In genomic region chr10:422232-422631, GRCh38 we compare ENCODE assay signal across 21 cellular contexts.
"Had no signal": no experiment of that assay in that cellular context is flagged by ENCODE, and none has a peak within 500 bp of the region (broad histone marks: within the 10 kb centered on the region; RNA-seq: fewer than 3 reads in every experiment).

No MANE protein-coding gene starts in this region.

- H3K9ac ChIP-seq: parathyroid adenoma had no signal

- H3K4me3 Mint-ChIP-seq: effector memory CD8-positive, alpha-beta T cell; memory B cell; natural killer cell treated with Interleukin-12 subunit alpha and Interleukin-12 subunit beta and Interleukin-15 and Interleukin-18, amount 100 ng/mL, for 72 hours; stimulated activated naive B cell treated with anti-CD40 and anti-IgM and Interleukin-4, amounts not matched to agents 10 μg/mL and 1 μg/mL and 100 μg/mL, for 72 hours; stimulated activated naive CD8-positive, alpha-beta T cell treated with anti-CD3 and anti-CD28 coated beads, Interleukin-15, Interleukin-2, amounts not matched to agents 100 ng/mL and 50 ng/mL, for 24 hours had no signal

- H3K9me3 ChIP-seq: gastrocnemius medialis, neutrophil, right lobe of liver, thoracic aorta, tibial nerve, upper lobe of left lung had no signal

- DNase-seq: cortex of kidney; effector memory CD8-positive, alpha-beta T cell; foreskin fibroblast; gastrocnemius medialis; head of caudate nucleus; right lobe of liver; small intestine; stimulated activated CD4-positive, alpha-beta T cell treated with anti-CD3 and anti-CD28 coated beads, Interleukin-15, amount 100 ng/mL, for 24 hours; stimulated activated CD4-positive, alpha-beta T cell treated with anti-CD3 and anti-CD28 coated beads, Interleukin-2, amount 100 ng/mL, for 48 hours; stimulated activated naive B cell treated with anti-CD40 and anti-IgM and Interleukin-4, amounts not matched to agents 10 μg/mL and 1 μg/mL and 100 μg/mL, for 72 hours; upper lobe of left lung had no signal

- H3K27me3 ChIP-seq: gastrocnemius medialis, neutrophil, right lobe of liver, tibial nerve, upper lobe of left lung had no signal

- H3K4me1 Mint-ChIP-seq: memory B cell; stimulated activated naive B cell treated with anti-CD40 and anti-IgM and Interleukin-4, amounts not matched to agents 10 μg/mL and 1 μg/mL and 100 μg/mL, for 72 hours had no signal

- H3K36me3 ChIP-seq: neutrophil, thoracic aorta had no signal

- H3K4me1 ChIP-seq: gastrocnemius medialis, parathyroid adenoma, right lobe of liver, upper lobe of left lung had no signal

- H3K27ac Mint-ChIP-seq: effector memory CD8-positive, alpha-beta T cell; memory B cell; natural killer cell treated with Interleukin-12 subunit alpha and Interleukin-12 subunit beta and Interleukin-15 and Interleukin-18, amount 100 ng/mL, for 72 hours; stimulated activated naive B cell treated with anti-CD40 and anti-IgM and Interleukin-4, amounts not matched to agents 10 μg/mL and 1 μg/mL and 100 μg/mL, for 72 hours; stimulated activated naive CD8-positive, alpha-beta T cell treated with anti-CD3 and anti-CD28 coated beads, Interleukin-15, Interleukin-2, amounts not matched to agents 100 ng/mL and 50 ng/mL, for 24 hours had no signal

- H3K9me3 Mint-ChIP-seq: effector memory CD8-positive, alpha-beta T cell; memory B cell; natural killer cell treated with Interleukin-12 subunit alpha and Interleukin-12 subunit beta and Interleukin-15 and Interleukin-18, amount 100 ng/mL, for 72 hours; stimulated activated naive B cell treated with anti-CD40 and anti-IgM and Interleukin-4, amounts not matched to agents 10 μg/mL and 1 μg/mL and 100 μg/mL, for 72 hours had no signal

- H3K36me3 Mint-ChIP-seq: memory B cell; natural killer cell treated with Interleukin-12 subunit alpha and Interleukin-12 subunit beta and Interleukin-15 and Interleukin-18, amount 100 ng/mL, for 72 hours; stimulated activated naive B cell treated with anti-CD40 and anti-IgM and Interleukin-4, amounts not matched to agents 10 μg/mL and 1 μg/mL and 100 μg/mL, for 72 hours had no signal

- H3K27ac ChIP-seq: gastrocnemius medialis, neutrophil, parathyroid adenoma, right lobe of liver, upper lobe of left lung had no signal

- ATAC-seq: effector memory CD8-positive, alpha-beta T cell; gastrocnemius medialis; left lobe of liver; stimulated activated naive B cell treated with anti-CD40 and anti-IgM and Interleukin-4, amounts not matched to agents 10 μg/mL and 1 μg/mL and 100 μg/mL, for 72 hours had no signal

- H3K27me3 Mint-ChIP-seq: effector memory CD8-positive, alpha-beta T cell; progenitor cell of endocrine pancreas had no signal

- H3K4me3 ChIP-seq: gastrocnemius medialis, lung, right lobe of liver, thoracic aorta, tibial nerve, upper lobe of left lung had no signal
